20 cellular contexts compared by ENCODE assay signal in the genomic region with DNA sequence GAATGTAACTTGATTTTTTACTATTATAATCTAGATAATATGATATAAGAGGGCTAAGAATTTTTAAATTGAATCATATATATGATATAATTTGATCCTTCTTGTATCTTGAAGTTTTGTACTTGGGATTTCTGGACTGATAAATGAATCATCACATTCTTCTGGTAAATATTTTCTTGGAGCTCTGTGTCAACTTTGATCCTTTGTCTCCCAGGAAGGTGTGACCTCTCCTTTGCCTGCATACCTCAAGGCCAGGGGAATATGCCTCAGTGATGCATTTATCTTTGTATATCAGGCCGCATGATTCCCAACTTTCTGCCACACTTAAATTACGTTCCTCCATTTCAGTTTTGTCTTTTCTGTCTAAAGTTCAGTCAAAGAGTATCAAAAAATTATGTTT.
DNase-seq lines count a peak whose midpoint lies in the region; ATAC-seq, FAIRE-seq and TF ChIP-seq lines count a peak whose summit lies in the region.
"Had no signal": no experiment of that assay in that cellular context is flagged by ENCODE, and none has a peak within 500 bp of the region (broad histone marks: within the 10 kb centered on the region; RNA-seq: fewer than 3 reads in every experiment).

No MANE protein-coding gene starts in this region.

- TF ChIP-seq POLR2A in H54 (IDR thresholded peaks at IDR 0.05; ENCODE audit: low read depth, low read length), result no peak
- no peak for TF ChIP-seq POLR2A in transverse colon (IDR thresholded peaks at IDR 0.05)

- ATAC-seq in RWPE2 (ENCODE audit: low read depth) (peak; percentile 84), HG03045 (IDR thresholded peaks at IDR 0.05; ENCODE audit: unreplicated experiment) (no peak), GM21717 (IDR thresholded peaks at IDR 0.05; ENCODE audit: unreplicated experiment) (no peak)
- ATAC-seq: right lobe of liver had no signal

- TF ChIP-seq EP300 in transverse colon (IDR thresholded peaks at IDR 0.05; ENCODE audit: low read depth), result no peak

- H3K36me3 ChIP-seq in RWPE2 (ENCODE audit: low read depth) (peaks cover 24% of the 10 kb centered on the region), transverse colon (no peaks in the 10 kb centered on the region)
- H3K36me3 ChIP-seq: brain microvascular endothelial cell, esophagus muscularis mucosa, neutrophil, right lobe of liver had no signal

- 93 to 100% methylated on average over 2 of the region's 2 CpGs for WGBS in transverse colon (ENCODE audit: low coverage in 1 of 2), 2 donors

- H3K9me3 ChIP-seq in RWPE2 (ENCODE audit: severe bottlenecking) (no peaks in the 10 kb centered on the region), transverse colon (no peaks in the 10 kb centered on the region)
- H3K9me3 ChIP-seq: esophagus muscularis mucosa, neutrophil, right lobe of liver had no signal

- H3K4me3 ChIP-seq in RWPE2 (ENCODE audit: severe bottlenecking) (no peak overlapping the region), transverse colon (no peak overlapping the region)
- H3K4me3 ChIP-seq: esophagus muscularis mucosa, right lobe of liver had no signal

- peaks cover 11% of the 10 kb centered on the region for H3K4me1 ChIP-seq in RWPE2 (ENCODE audit: insufficient read depth, poor library complexity, severe bottlenecking)
- H3K4me1 ChIP-seq in transverse colon, result peaks cover 4 to 44% (median 16%) of the 10 kb centered on the region in 4 donors
- H3K4me1 ChIP-seq: right lobe of liver had no signal

- in situ Hi-C loops in transverse colon (cut with MboI; ENCODE audit: low pct_ligation_motif_present in 1 of 4, low pct_unique_long_range_greater_than_20kb in 1 of 4, low sequenced_read_pairs in 3 of 4), result no loop called here

- intact Hi-C loops in transverse colon (cut with DNase I; ENCODE audit: low total_unique reads), result no loop called here

- TF ChIP-seq CTCF in RWPE2 (IDR thresholded peaks at IDR 0.05; ENCODE audit: poor library complexity, severe bottlenecking) (no peak), transverse colon (IDR thresholded peaks at IDR 0.05) (no peak)

- peak; percentile 15 for DNase-seq in H54 (ENCODE audit: insufficient read length, low spot score)
- DNase-seq in RWPE2 (ENCODE audit: low spot score), result no peak
- peak; percentile 69 for DNase-seq in glomerular visceral epithelial cell (ENCODE audit: extremely low spot score)
- DNase-seq in transverse colon, result no peak
- no peak for DNase-seq in NCI-H82 treated with DMSO at 0.1 percent for 48 hours (lab: John Stamatoyannopoulos, UW; ENCODE audit: unreplicated experiment)
- DNase-seq: activated naive CD4-positive, alpha-beta T cell; brain microvascular endothelial cell; DMS79; dorsolateral prefrontal cortex; GOT3; head of caudate nucleus; NCI-H2029 treated with DMSO at 0.1 percent for 48 hours; NCI-H510A; right lobe of liver; stimulated activated CD4-positive, alpha-beta T cell treated with anti-CD3 and anti-CD28 coated beads, Interleukin-2, amount 100 ng/mL, for 48 hours; T1000 had no signal

- no peak for FAIRE-seq in H54 (lab: Jason Lieb, UNC)

- H3K27me3 ChIP-seq in RWPE2 (ENCODE audit: insufficient read depth, poor library complexity, severe bottlenecking) (no peaks in the 10 kb centered on the region), transverse colon (no peaks in the 10 kb centered on the region)
- H3K27me3 ChIP-seq: brain microvascular endothelial cell, dorsolateral prefrontal cortex, esophagus muscularis mucosa, neutrophil, right lobe of liver had no signal

- peak overlapping the region; percentile 15 for H3K27ac ChIP-seq in RWPE2 (ENCODE audit: poor library complexity, severe bottlenecking)
- peak overlapping the region in 3 of 4 donors; percentile 32 to 58 (median 41) for H3K27ac ChIP-seq in transverse colon
- H3K27ac ChIP-seq: brain microvascular endothelial cell, esophagus muscularis mucosa, neutrophil, right lobe of liver had no signal

Comparison
In these comparisons a context has a peak if more than half of its experiments do, and no peak if none do; other contexts are left out.
1. DNase-seq: peak in H54 (single experiment) and glomerular visceral epithelial cell (single experiment); none in RWPE2 (single experiment), transverse colon (single experiment) and NCI-H82 treated with DMSO at 0.1 percent for 48 hours (single experiment).